Comparison of ENCODE assay signal across 8 cellular contexts in the genomic region with DNA sequence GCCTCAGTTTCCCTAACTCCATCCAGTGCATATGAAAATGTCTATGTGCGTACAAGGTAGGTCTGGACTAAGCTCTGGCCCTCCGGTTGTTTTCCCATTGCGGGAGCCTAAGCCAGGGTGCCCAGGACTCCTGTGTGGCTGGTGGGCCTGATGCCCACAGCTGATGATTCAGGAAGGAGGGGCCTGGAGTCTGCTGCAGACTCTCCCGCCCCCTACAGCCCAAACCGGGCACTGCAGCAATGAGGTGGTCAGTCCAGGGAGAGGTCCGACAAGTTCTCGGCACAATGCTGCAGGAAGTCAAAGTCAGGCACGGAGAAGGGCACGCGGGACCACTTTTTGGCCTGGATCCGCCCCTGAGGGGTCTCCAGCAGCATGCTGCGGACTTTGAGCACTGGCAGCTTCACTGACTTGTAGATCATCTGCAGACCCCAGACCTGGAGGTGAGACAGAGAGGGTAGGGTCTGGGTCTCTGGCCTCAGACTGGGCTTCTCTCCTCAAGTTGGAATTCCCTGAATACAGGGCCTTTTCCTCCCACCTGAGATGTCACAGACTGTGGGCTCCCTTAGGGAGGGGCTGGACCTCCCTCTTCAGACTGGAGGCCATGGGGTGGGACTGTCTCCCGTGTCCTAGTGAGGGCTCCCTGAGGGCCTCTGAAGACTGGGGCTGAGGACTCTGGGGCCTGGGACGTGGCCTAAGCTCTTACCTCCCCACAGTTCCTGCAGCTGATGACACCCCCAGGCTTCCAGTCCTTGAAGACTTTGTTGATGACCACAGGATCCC. TPM values are rescaled to one million over a fixed set of nuclear protein-coding genes. Genes with fewer than 3 reads are reported as not detected.
DNase-seq lines count a peak whose midpoint lies in the region; ATAC-seq and TF ChIP-seq lines count a peak whose summit lies in the region.

No MANE protein-coding gene starts in this region.

- no peaks in the 10 kb centered on the region for H4K20me1 ChIP-seq in BLaER1

- DNase-seq in H7 (peak; percentile 94), RPMI8226 (peak; percentile 65), uterus (peak; percentile 59 to 65)
- peak; percentile 46 for DNase-seq in activated effector memory CD4-positive, alpha-beta T cell treated with Interleukin-2 at 50 U/mL for 16 hours

- H3K27ac ChIP-seq in BLaER1 (0 out of 2 replicates have a peak overlapping the region, but pooled peaks have one; percentile 27), gastroesophageal sphincter (no peak overlapping the region), parathyroid adenoma (no peak overlapping the region), uterus (no peak overlapping the region)

- no peak for TF ChIP-seq EP300 in gastroesophageal sphincter (IDR thresholded peaks at IDR 0.05)

- H2AFZ ChIP-seq in parathyroid adenoma: no peak overlapping the region

- H3K9me3 ChIP-seq in BLaER1: no peaks in the 10 kb centered on the region
- H3K9me3 ChIP-seq in gastroesophageal sphincter: no peaks in the 10 kb centered on the region
- no peaks in the 10 kb centered on the region for H3K9me3 ChIP-seq in parathyroid adenoma (ENCODE audit: control insufficient read depth, low read length)
- no peaks in the 10 kb centered on the region for H3K9me3 ChIP-seq in uterus

- 66 to 100% methylated on average over 1 to 3 of the region's 14 CpGs for WGBS in gastroesophageal sphincter (ENCODE audit: low coverage in 1 of 2), 2 donors

- peak in 3 of 4 experiments; percentile 60 to 83 (median 72) for TF ChIP-seq CTCF in gastroesophageal sphincter (IDR thresholded peaks at IDR 0.05)
- TF ChIP-seq CTCF in parathyroid adenoma (IDR thresholded peaks at IDR 0.05): peak; percentile 49
- TF ChIP-seq CTCF in uterus (IDR thresholded peaks at IDR 0.05): peak; percentile 21 to 65 (median 56)

- H3K4me2 ChIP-seq in BLaER1 (peak overlapping the region; percentile 53), parathyroid adenoma (ENCODE audit: low read length) (no peak overlapping the region)

- H3K36me3 ChIP-seq in BLaER1 (peaks cover 8% of the 10 kb centered on the region; the same call in 1 of the 2 replicates), H7 (replicated peaks; ENCODE audit: control insufficient read depth, insufficient read depth, low read length) (no peaks in the 10 kb centered on the region), gastroesophageal sphincter (peaks cover 0 to 35% of the 10 kb centered on the region in 2 donors), parathyroid adenoma (ENCODE audit: control insufficient read depth, insufficient read depth, low read length) (no peaks in the 10 kb centered on the region), uterus (no peaks in the 10 kb centered on the region)

- peak overlapping the region; percentile 33; the same call in 1 of the 2 replicates for H3K9ac ChIP-seq in BLaER1
- no peak overlapping the region for H3K9ac ChIP-seq in parathyroid adenoma

- no peak for TF ChIP-seq POLR2A in gastroesophageal sphincter (IDR thresholded peaks at IDR 0.05)
- no peak for TF ChIP-seq POLR2A in uterus (IDR thresholded peaks at IDR 0.05)

- intact Hi-C loops in uterus (cut with DNase I; ENCODE audit: low total_unique reads): no loop called here

- H3K27me3 ChIP-seq in BLaER1 (peaks cover 16% of the 10 kb centered on the region), H7 (ENCODE audit: control insufficient read depth, insufficient read depth, low read length) (peaks cover 20% of the 10 kb centered on the region), gastroesophageal sphincter (peaks cover 21% of the 10 kb centered on the region), parathyroid adenoma (ENCODE audit: control insufficient read depth, insufficient read depth, low read length) (no peaks in the 10 kb centered on the region), uterus (peaks cover 3 to 14% of the 10 kb centered on the region in 2 donors)

- H3K79me2 ChIP-seq in parathyroid adenoma: no peaks in the 10 kb centered on the region

- H3K4me1 ChIP-seq in BLaER1 (peaks cover 24% of the 10 kb centered on the region), gastroesophageal sphincter (peaks cover 0 to 17% (median 4%) of the 10 kb centered on the region in 3 donors), parathyroid adenoma (peaks cover 3% of the 10 kb centered on the region), uterus (peaks cover 0 to 7% of the 10 kb centered on the region in 2 donors)

- ATAC-seq in gastroesophageal sphincter: peak; percentile 78
- no peak for ATAC-seq in HG02588 (IDR thresholded peaks at IDR 0.05; ENCODE audit: unreplicated experiment)

- H3K4me3 ChIP-seq in BLaER1 (no peak overlapping the region), H7 (ENCODE audit: insufficient read depth, low read depth, low read length) (no peak overlapping the region), gastroesophageal sphincter (no peak overlapping the region), parathyroid adenoma (ENCODE audit: low read depth, low read length) (no peak overlapping the region), uterus (no peak overlapping the region)

RNA-seq across cellular contexts. Expression of gene ZNF385C, which starts 3.4 kb away (rescaled TPM):
- total RNA-seq in H7 (2014; rRNA removed; shearing (Covaris generic)): 2.7 and 3.8 TPM in 2 replicates
- total RNA-seq in gastroesophageal sphincter (not detected), uterus (1 to 10 TPM in 1 of 4 donors, under 1 TPM in 1, not detected in 2; 0.48 to 1.0 TPM)

RNA-seq across cellular contexts. Expression of gene DHX58, which starts 10.8 kb away (rescaled TPM):
- total RNA-seq in H7 (2014; rRNA removed; shearing (Covaris generic)): 1.2 and 5.6 TPM in 2 replicates
- total RNA-seq in gastroesophageal sphincter (10 to 100 TPM; 11.3 to 21.3 (median 13.9) TPM), uterus (10 to 100 TPM; 12.9 to 21.3 (median 16.2) TPM)

RNA-seq across cellular contexts. Expression of gene KAT2A, which starts 19.5 kb away (rescaled TPM):
- 24.8 and 26.0 TPM in 2 replicates for total RNA-seq in H7 (2014; rRNA removed; shearing (Covaris generic))
- 10 to 100 TPM; 10.3 to 51.2 (median 19.3) TPM for total RNA-seq in gastroesophageal sphincter
- 10 to 100 TPM; 20.9 to 80.9 (median 39.2) TPM for total RNA-seq in uterus

RNA-seq across cellular contexts. Expression of gene HSPB9, which starts 20.9 kb away (rescaled TPM):
- 0.10 and 0.22 TPM in 2 replicates for total RNA-seq in H7 (2014; rRNA removed; shearing (Covaris generic))
- not detected for total RNA-seq in gastroesophageal sphincter
- under 1 TPM in 1 of 4 donors, not detected in 3; 0.28 TPM for total RNA-seq in uterus

RNA-seq across cellular contexts. Expression of gene C17orf113, which starts 51.3 kb away (rescaled TPM):
- total RNA-seq in H7 (2014; rRNA removed; shearing (Covaris generic)): 1.0 and 1.1 TPM in 2 replicates
- total RNA-seq in gastroesophageal sphincter (1 to 10 TPM in 1 of 4 donors, under 1 TPM in 3; 0.27 to 1.4 (median 0.58) TPM), uterus (1 to 10 TPM in 2 of 4 donors, under 1 TPM in 1, not detected in 1; 0.77 to 3.3 (median 2.1) TPM)
